In genomic region chr20:45358282-45359068, GRCh38 we compare ENCODE assay signal across 9 cellular contexts.
DNase-seq lines count a peak whose midpoint lies in the region; ATAC-seq and TF ChIP-seq lines count a peak whose summit lies in the region.
"Had no signal": no experiment of that assay in that cellular context is flagged by ENCODE, and none has a peak within 500 bp of the region (broad histone marks: within the 10 kb centered on the region; RNA-seq: fewer than 3 reads in every experiment).

No MANE protein-coding gene starts in this region.

- peak; percentile 91 for DNase-seq in NCI-H2029 (lab: John Stamatoyannopoulos, UW)

- peak overlapping the region; percentile 28 for H3K4me3 ChIP-seq in ACC112 (ENCODE audit: low read depth, low read length)
- H3K4me3 ChIP-seq in duodenal mucosa (ENCODE audit: low read depth in 1 of 2, low read length in 2 of 2): no peak overlapping the region
- H3K4me3 ChIP-seq in mucosa of rectum (ENCODE audit: low read length in 2 of 2): no peak overlapping the region
- H3K4me3 ChIP-seq: SK-N-MC had no signal

- H3K27me3 ChIP-seq in ACC112 (ENCODE audit: insufficient read depth, low read length) (no peaks in the 10 kb centered on the region), duodenal mucosa (ENCODE audit: control insufficient read depth in 1 of 2, insufficient read depth in 2 of 2, low read length in 2 of 2) (no peaks in the 10 kb centered on the region), mucosa of rectum (ENCODE audit: control insufficient read depth in 2 of 2, insufficient read depth in 2 of 2, low read length in 2 of 2) (no peaks in the 10 kb centered on the region)

- ATAC-seq in GM21381 (IDR thresholded peaks at IDR 0.05; ENCODE audit: unreplicated experiment) (no peak), GM18505 (IDR thresholded peaks at IDR 0.05; ENCODE audit: unreplicated experiment) (no peak), GM18907 (IDR thresholded peaks at IDR 0.05; ENCODE audit: unreplicated experiment) (no peak), HG02938 (IDR thresholded peaks at IDR 0.05; ENCODE audit: unreplicated experiment) (no peak)

- no peak for TF ChIP-seq POLR2A in GM18505 (IDR thresholded peaks at IDR 0.05; ENCODE audit: borderline replicate concordance, extremely low read depth, insufficient read depth, insufficient read length)

- peaks cover under 1% of the 10 kb centered on the region for H3K79me2 ChIP-seq in ACC112 (ENCODE audit: control insufficient read depth, insufficient read depth, low read length, unreplicated experiment)

- H3K9ac ChIP-seq in duodenal mucosa (ENCODE audit: low read depth in 1 of 2, low read length in 2 of 2) (no peak overlapping the region), mucosa of rectum (ENCODE audit: low read depth in 1 of 2, low read length in 2 of 2) (peak overlapping the region in 1 of 2 donors; percentile 17)

- H3K9me3 ChIP-seq in duodenal mucosa (ENCODE audit: control insufficient read depth in 1 of 2, low read length in 2 of 2) (no peaks in the 10 kb centered on the region), mucosa of rectum (ENCODE audit: control insufficient read depth in 2 of 2, low read length in 2 of 2) (no peaks in the 10 kb centered on the region)

- H3K36me3 ChIP-seq in ACC112 (ENCODE audit: insufficient read depth, low read length) (no peaks in the 10 kb centered on the region), duodenal mucosa (ENCODE audit: control insufficient read depth in 1 of 2, insufficient read depth in 2 of 2, low read length in 2 of 2) (no peaks in the 10 kb centered on the region), mucosa of rectum (ENCODE audit: control insufficient read depth in 2 of 2, insufficient read depth in 2 of 2, low read length in 2 of 2) (no peaks in the 10 kb centered on the region)

- peaks cover 63% of the 10 kb centered on the region for H3K4me1 ChIP-seq in ACC112 (ENCODE audit: control insufficient read depth, insufficient read depth, low read length, unreplicated experiment)
- peaks cover 27 to 29% of the 10 kb centered on the region in 2 donors for H3K4me1 ChIP-seq in duodenal mucosa (ENCODE audit: control insufficient read depth in 1 of 2, insufficient read depth in 2 of 2, low read length in 2 of 2)
- peaks cover 18 to 22% of the 10 kb centered on the region in 2 donors for H3K4me1 ChIP-seq in mucosa of rectum (ENCODE audit: control insufficient read depth in 2 of 2, insufficient read depth in 2 of 2, low read length in 2 of 2)

- H2AFZ ChIP-seq in ACC112 (ENCODE audit: low read length, unreplicated experiment): peak overlapping the region; percentile 35

- H3K27ac ChIP-seq in ACC112 (ENCODE audit: low read depth, low read length): peak overlapping the region; percentile 96
- peak overlapping the region; percentile 53 for H3K27ac ChIP-seq in duodenal mucosa (ENCODE audit: low read depth, low read length)
- peak overlapping the region; percentile 61 to 68 for H3K27ac ChIP-seq in mucosa of rectum (ENCODE audit: low read depth in 2 of 2, low read length in 2 of 2)
- H3K27ac ChIP-seq: SK-N-MC had no signal
